Comparison of ENCODE assay signal across 12 cellular contexts in the genomic region with DNA sequence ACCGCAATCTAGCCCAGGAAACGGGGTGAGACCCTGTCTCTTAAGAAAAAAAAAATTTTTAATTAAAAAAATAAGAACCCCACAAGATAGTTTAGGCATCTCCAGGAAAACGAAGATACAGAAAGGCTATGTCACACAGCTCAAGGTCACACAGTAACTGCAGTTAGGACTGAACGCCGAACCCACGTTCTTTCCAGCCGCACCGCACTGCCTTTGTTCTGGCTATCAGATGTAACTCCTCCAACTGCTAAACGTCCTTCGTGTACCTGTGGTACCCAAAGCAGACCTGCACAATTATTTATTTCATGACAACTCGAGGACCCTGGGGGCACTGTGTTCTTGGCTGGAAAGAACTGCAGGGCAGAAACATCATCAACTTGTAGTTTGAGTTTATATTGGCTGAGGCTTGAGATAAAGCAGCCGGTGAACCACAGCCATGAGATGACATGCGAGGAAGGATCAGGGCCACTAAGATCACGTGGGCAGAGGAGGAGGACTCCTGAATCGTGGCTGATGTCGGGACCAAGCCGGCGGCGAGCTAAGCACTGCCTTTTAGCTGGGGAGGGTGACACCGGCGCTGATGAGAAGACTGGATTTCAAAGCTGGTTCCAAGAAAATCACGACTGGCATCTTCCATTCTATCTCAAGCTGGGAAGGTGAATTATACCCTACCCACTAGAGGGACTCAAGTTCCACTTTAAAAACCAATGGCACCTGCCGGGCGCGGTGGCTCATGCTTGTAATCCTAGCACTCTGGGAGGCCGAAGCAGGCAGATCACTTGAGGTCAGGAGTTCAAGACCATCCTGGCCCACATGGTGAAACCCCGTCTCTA. TPM values are rescaled to one million over a fixed set of nuclear protein-coding genes. Genes with fewer than 3 reads are reported as not detected.
DNase-seq lines count a peak whose midpoint lies in the region; ATAC-seq, FAIRE-seq and TF ChIP-seq lines count a peak whose summit lies in the region.
"Had no signal": no experiment of that assay in that cellular context is flagged by ENCODE, and none has a peak within 500 bp of the region (broad histone marks: within the 10 kb centered on the region; RNA-seq: fewer than 3 reads in every experiment).

No MANE protein-coding gene starts in this region.

- peaks cover 3% of the 10 kb centered on the region for H3F3A ChIP-seq in SK-N-SH (replicated peaks; ENCODE audit: insufficient read depth)

- ATAC-seq in SK-N-SH treated with all-trans-retinoic acid at 6 μM for 48 hours (no peak; the same call in 2 of the 3 replicates), GM18909 (IDR thresholded peaks at IDR 0.05; ENCODE audit: poor library complexity, unreplicated experiment) (no peak)

- H3K4me3 Mint-ChIP-seq in CD4-positive, alpha-beta memory T cell, result no peak overlapping the region
- H3K4me3 Mint-ChIP-seq: activated T-cell treated with anti-CD3 and anti-CD28 coated beads, Interleukin-2, amount 50 U/mL, for 24 hours had no signal

- DNase-seq in SK-N-SH (no peak), NCI-H748 (lab: John Stamatoyannopoulos, UW; ENCODE audit: unreplicated experiment) (peak; percentile 52), fibroblast of lung (ENCODE audit: low read depth in 2 of 2) (peak in 1 of 2 donors; percentile 58), small intestine (peak; percentile 27), iPS-NIHi11 (ENCODE audit: low spot score) (no peak)
- no peak for DNase-seq in CD4-positive, alpha-beta memory T cell
- DNase-seq: activated T-cell treated with anti-CD3 and anti-CD28 coated beads, Interleukin-2, amount 50 U/mL, for 24 hours; GOT3; occipital lobe had no signal

- H3K4me2 ChIP-seq in SK-N-SH, result no peak overlapping the region
- H3K4me2 ChIP-seq in fibroblast of lung (ENCODE audit: extremely low read depth, insufficient read depth, low read length), result no peak overlapping the region

- no peaks in the 10 kb centered on the region for H3K27me3 Mint-ChIP-seq in CD4-positive, alpha-beta memory T cell
- H3K27me3 Mint-ChIP-seq: activated T-cell treated with anti-CD3 and anti-CD28 coated beads, Interleukin-2, amount 50 U/mL, for 24 hours had no signal

- H3K9ac ChIP-seq in SK-N-SH, result no peak overlapping the region
- no peak overlapping the region for H3K9ac ChIP-seq in fibroblast of lung (ENCODE audit: insufficient read depth, low read length)

- H3K9me3 ChIP-seq in SK-N-SH (no peaks in the 10 kb centered on the region), fibroblast of lung (ENCODE audit: control insufficient read depth, insufficient read depth, low read depth, low read length) (no peaks in the 10 kb centered on the region), small intestine (ENCODE audit: control insufficient read depth, low read depth) (no peaks in the 10 kb centered on the region)
- no peaks in the 10 kb centered on the region for H3K9me3 ChIP-seq in CD4-positive, alpha-beta memory T cell (ENCODE audit: control insufficient read depth in 1 of 2, low read length in 2 of 2)

- no peaks in the 10 kb centered on the region for H3K4me1 ChIP-seq in SK-N-SH (ENCODE audit: control insufficient read depth in 1 of 2, insufficient read depth in 2 of 2, low read depth in 1 of 2, low read length in 1 of 2)
- peaks cover 14% of the 10 kb centered on the region for H3K4me1 ChIP-seq in fibroblast of lung (ENCODE audit: control insufficient read depth, extremely low read depth, insufficient read depth, low read length)
- H3K4me1 ChIP-seq in small intestine (ENCODE audit: control insufficient read depth in 2 of 2, insufficient read depth in 1 of 2, low read depth in 1 of 2, low read length in 1 of 2), result no peaks in the 10 kb centered on the region
- H3K4me1 ChIP-seq in CD4-positive, alpha-beta memory T cell (ENCODE audit: insufficient read depth, low read length), result no peaks in the 10 kb centered on the region

- H3K27ac ChIP-seq in SK-N-SH (ENCODE audit: low read depth in 2 of 2, low read length in 1 of 2), result no peak overlapping the region
- no peak overlapping the region for H3K27ac ChIP-seq in fibroblast of lung (ENCODE audit: insufficient read depth, low read length)
- H3K27ac ChIP-seq in small intestine (ENCODE audit: low read depth in 1 of 2, low read length in 1 of 2), result no peak overlapping the region
- H3K27ac ChIP-seq in CD4-positive, alpha-beta memory T cell (ENCODE audit: low read depth, low read length), result no peak overlapping the region
- H3K27ac ChIP-seq: C4-2B had no signal

- intact Hi-C loops in CD4-positive, alpha-beta memory T cell (cut with micrococcal nuclease), result no loop called here

- peak overlapping the region in 1 of 7 donors; percentile 9 for H3K27ac Mint-ChIP-seq in CD4-positive, alpha-beta memory T cell

- POLR2A ChIA-PET in SK-N-SH (lab: Yijun Ruan, JAX), result no interaction called here
- POLR2A ChIA-PET in CD4-positive, alpha-beta memory T cell (lab: Charles Lee; ENCODE audit: partially characterized antibody), result no interaction called here

- H3K27me3 ChIP-seq in SK-N-SH (ENCODE audit: insufficient read depth), result no peaks in the 10 kb centered on the region
- no peaks in the 10 kb centered on the region for H3K27me3 ChIP-seq in fibroblast of lung (ENCODE audit: control insufficient read depth, insufficient read depth, low read length)
- H3K27me3 ChIP-seq in small intestine (ENCODE audit: control insufficient read depth in 2 of 2, insufficient read depth in 2 of 2, low read length in 2 of 2), result no peaks in the 10 kb centered on the region
- no peaks in the 10 kb centered on the region for H3K27me3 ChIP-seq in CD4-positive, alpha-beta memory T cell (ENCODE audit: insufficient read depth, low read length)

- CTCF ChIA-PET in SK-N-SH (lab: Yijun Ruan, JAX), result interaction anchor here (1.3 to 27.8 kb wide), 3 partner anchors 10 to 46 kb away, joined by 3 to 654 read pairs (median 4); no protein-coding TSS in a partner anchor
- CTCF ChIA-PET in CD4-positive, alpha-beta memory T cell (lab: Charles Lee; ENCODE audit: partially characterized antibody), result interaction anchor here (12.8 kb wide), 1 partner anchor 39 kb away, joined by 558 read pairs; no protein-coding TSS in a partner anchor

- peaks cover 0 to 3% (median 0%) of the 10 kb centered on the region in 4 donors for H3K4me1 Mint-ChIP-seq in CD4-positive, alpha-beta memory T cell

- TF ChIP-seq CTCF in SK-N-SH (IDR thresholded peaks at IDR 0.05), result peak; percentile 17; the same call in 1 of the 2 replicates
- TF ChIP-seq CTCF in fibroblast of lung (conservative IDR thresholded peaks at IDR 0.05 in 1 of 2, IDR thresholded peaks at IDR 0.05 in 1 of 2; ENCODE audit: low read depth in 1 of 2, low read length in 2 of 2), result peak; percentile 15 to 37

- peak; percentile 40; the same call in 1 of the 2 replicates for TF ChIP-seq RAD21 in SK-N-SH (IDR thresholded peaks at IDR 0.05; ENCODE audit: low read length)

- TF ChIP-seq EP300 in SK-N-SH (IDR thresholded peaks at IDR 0.05; ENCODE audit: borderline replicate concordance in 1 of 2, low read depth in 1 of 2, low read length in 1 of 2), result no peak

- H2AFZ ChIP-seq in SK-N-SH (ENCODE audit: low read depth) (no peak overlapping the region), fibroblast of lung (ENCODE audit: low read length) (no peak overlapping the region)

- no peaks in the 10 kb centered on the region for H3K9me2 ChIP-seq in SK-N-SH

- H3K36me3 Mint-ChIP-seq in CD4-positive, alpha-beta memory T cell, result peaks cover 22 to 48% of the 10 kb centered on the region in 2 donors

- no peaks in the 10 kb centered on the region for H4K20me1 ChIP-seq in SK-N-SH (ENCODE audit: insufficient read depth)
- H4K20me1 ChIP-seq in fibroblast of lung (ENCODE audit: control insufficient read depth, extremely low read depth, insufficient read depth, low read length), result no peaks in the 10 kb centered on the region

- H3K79me2 ChIP-seq in SK-N-SH (ENCODE audit: insufficient read depth) (no peaks in the 10 kb centered on the region), fibroblast of lung (ENCODE audit: control insufficient read depth, insufficient read depth, low read length) (no peaks in the 10 kb centered on the region)

- no peaks in the 10 kb centered on the region for H3K9me3 Mint-ChIP-seq in CD4-positive, alpha-beta memory T cell
- H3K9me3 Mint-ChIP-seq: activated T-cell treated with anti-CD3 and anti-CD28 coated beads, Interleukin-2, amount 50 U/mL, for 24 hours had no signal

- peaks cover 7 to 12% of the 10 kb centered on the region in 2 experiments for H3K36me3 ChIP-seq in SK-N-SH (replicated peaks in 1 of 2; ENCODE audit: control insufficient read depth in 1 of 2, insufficient read depth in 2 of 2, low read length in 1 of 2)
- H3K36me3 ChIP-seq in fibroblast of lung (ENCODE audit: control insufficient read depth, insufficient read depth, low read length), result peaks cover 3% of the 10 kb centered on the region
- H3K36me3 ChIP-seq in small intestine (ENCODE audit: control insufficient read depth in 2 of 2, insufficient read depth in 2 of 2, low read length in 2 of 2), result peaks cover 3 to 10% of the 10 kb centered on the region in 2 donors
- H3K36me3 ChIP-seq in CD4-positive, alpha-beta memory T cell (ENCODE audit: insufficient read depth, low read length), result peaks cover 33% of the 10 kb centered on the region

- H3K4me3 ChIP-seq in SK-N-SH (ENCODE audit: low read depth in 2 of 2, low read length in 1 of 2) (no peak overlapping the region), fibroblast of lung (replicated peaks in 1 of 4; ENCODE audit: control extremely low read depth in 1 of 4, insufficient read depth in 1 of 4, low read depth in 3 of 4, low read length in 4 of 4) (no peak overlapping the region), small intestine (ENCODE audit: low read depth in 1 of 2, low read length in 2 of 2) (no peak overlapping the region)
- no peak overlapping the region for H3K4me3 ChIP-seq in CD4-positive, alpha-beta memory T cell (ENCODE audit: low read length in 2 of 2)

- FAIRE-seq in small intestine (lab: Jason Lieb, UNC), result no peak

- WGBS in SK-N-SH (ENCODE audit: low lambda C conversion rate), result 93% methylated on average over 27 of the region's 27 CpGs
- 82 to 86% (median 84%) methylated on average over 27 of the region's 27 CpGs for WGBS in small intestine, 3 donors

TF ChIP-seq in SK-N-SH, 30 proteins besides CTCF, POLR2A, EP300 and RAD21 (continues in another document):
- TF ChIP-seq MXI1 (IDR thresholded peaks at IDR 0.05; ENCODE audit: low read depth, low read length) (no peak), TAF1 (IDR thresholded peaks at IDR 0.05; ENCODE audit: borderline replicate concordance, low read depth, low read length) (no peak)

TF ChIP-seq in SK-N-SH treated with all-trans-retinoic acid at 6 μM for 48 hours, 23 proteins besides CTCF, POLR2A, EP300 and RAD21 (continues in another document):
- TF ChIP-seq ARNTL (CRISPR knock-in tag; IDR thresholded peaks at IDR 0.05; ENCODE audit: borderline replicate concordance, low read depth), result no peak
- no peak for TF ChIP-seq RARB (CRISPR knock-in tag; IDR thresholded peaks at IDR 0.05)

RNA-seq across cellular contexts. Expression of a gene that starts 20.7 kb away (rescaled TPM):
- polyA plus RNA-seq in SK-N-SH (2012; rRNA removed) (7.1 and 7.4 TPM in 2 replicates), fibroblast of lung (1.7 and 2.2 TPM in 2 replicates), small intestine (10 to 100 TPM in 1 of 3 donors, 1 to 10 TPM in 2; 4.2 to 11.6 (median 4.6) TPM)
- 3.2 and 4.4 TPM in 2 replicates for polyA plus RNA-seq in SK-N-SH (2012; cell fraction: cytosol; rRNA removed)
- 50.2 and 76.3 TPM in 2 replicates for polyA plus RNA-seq in SK-N-SH (2012; cell fraction: nucleus; rRNA removed)
- total RNA-seq in fibroblast of lung, result 4.9 and 8.4 TPM in 2 replicates
- polyA plus RNA-seq in fibroblast of lung (2012), result 11.3 and 12.2 TPM in 2 replicates
- polyA minus RNA-seq in fibroblast of lung (ENCODE audit: low replicate concordance), result 15.8 and 17.1 TPM in 2 replicates
- 10 to 100 TPM; 45.0 to 50.7 TPM for total RNA-seq in CD4-positive, alpha-beta memory T cell
- 1 to 10 TPM in 1 of 2 donors, under 1 TPM in 1; 0.29 to 1.4 TPM for polyA plus RNA-seq in CD4-positive, alpha-beta memory T cell

Comparison
In these comparisons a context has a peak if more than half of its experiments do, and no peak if none do; other contexts are left out.
1. DNase-seq: peak in NCI-H748 (single experiment) and small intestine (single experiment); none in SK-N-SH (single experiment), CD4-positive, alpha-beta memory T cell (0 of 5) and iPS-NIHi11 (single experiment).